In genomic region chr14:69483765-69484443, GRCh38 we compare ENCODE assay signal across 8 cellular contexts. TPM values are rescaled to one million over a fixed set of nuclear protein-coding genes. Genes with fewer than 3 reads are reported as not detected.
DNase-seq lines count a peak whose midpoint lies in the region; ATAC-seq and TF ChIP-seq lines count a peak whose summit lies in the region.

No MANE protein-coding gene starts in this region.

- BruUV-seq in IMR-90 (replicated peaks; lab: Mats Ljungman, UMichigan) = no TSS peak

- no peak overlapping the region for H3K14ac ChIP-seq in IMR-90 (replicated peaks; ENCODE audit: low read depth, low read length)

- no peaks in the 10 kb centered on the region for H3K79me1 ChIP-seq in IMR-90 (ENCODE audit: low read depth in 1 of 2, low read length in 2 of 2)

- dilution Hi-C loops in IMR-90 (cut with HindIII; ENCODE audit: low sequenced_read_pairs, unreplicated experiment) = no loop called here

- H3K27ac ChIP-seq in IMR-90 (ENCODE audit: insufficient read depth, low read length) (no peak overlapping the region), ascending aorta (no peak overlapping the region)

- ATAC-seq in IMR-90 (ENCODE audit: low read depth) (peak; percentile 43), HG02759 (IDR thresholded peaks at IDR 0.05; ENCODE audit: unreplicated experiment) (no peak), HG02973 (IDR thresholded peaks at IDR 0.05; ENCODE audit: unreplicated experiment) (no peak), HG03439 (IDR thresholded peaks at IDR 0.05; ENCODE audit: unreplicated experiment) (no peak)
- ATAC-seq in stimulated activated naive B cell treated with anti-CD40 and anti-IgM and Interleukin-4, amounts not matched to agents 10 μg/mL and 1 μg/mL and 100 μg/mL, for 72 hours (replicated peaks) = peak in 1 of 2 donors; percentile 5

- H3K4me3 Mint-ChIP-seq in stimulated activated naive B cell treated with anti-CD40 and anti-IgM and Interleukin-4, amounts not matched to agents 10 μg/mL and 1 μg/mL and 100 μg/mL, for 72 hours = peak overlapping the region; percentile 59 to 65

- H4K5ac ChIP-seq in IMR-90 (ENCODE audit: low read depth, low read length) = no peak overlapping the region

- DNase-seq in IMR-90 (peak; percentile 13), ascending aorta (ENCODE audit: low spot score in 2 of 2) (no peak), iris pigment epithelial cell (ENCODE audit: low read depth) (peak; percentile 28), HuH-7 (ENCODE audit: low spot score) (no peak)
- no peak for DNase-seq in stimulated activated naive B cell treated with anti-CD40 and anti-IgM and Interleukin-4, amounts not matched to agents 10 μg/mL and 1 μg/mL and 100 μg/mL, for 72 hours

- H3K9me1 ChIP-seq in IMR-90 (ENCODE audit: insufficient read depth, low read length) = no peaks in the 10 kb centered on the region

- POLR2A ChIA-PET in IMR-90 (lab: Charles Lee; ENCODE audit: unreplicated experiment) = no interaction called here

- H3K36me3 ChIP-seq in IMR-90 (ENCODE audit: control insufficient read depth, insufficient read depth, low read length) (no peaks in the 10 kb centered on the region), ascending aorta (no peaks in the 10 kb centered on the region)

- H3K4ac ChIP-seq in IMR-90 (ENCODE audit: low read depth, low read length) = no peak overlapping the region

- WGBS in IMR-90 (ENCODE audit: extremely low coverage in 2 of 2, insufficient read length in 1 of 2), 2 experiments = 6% methylated on average over 23 of the region's 54 CpGs; no CpG with 5 or more reads in 1 of the 2 experiments

- intact Hi-C loops in IMR-90 (cut with micrococcal nuclease) (no loop called here), ascending aorta (cut with DNase I) (no loop called here)

- H3K4me1 ChIP-seq in IMR-90 (ENCODE audit: control insufficient read depth, insufficient read depth, low read length) = peaks cover 3% of the 10 kb centered on the region; the same call in 1 of the 2 replicates
- peaks cover 5 to 14% of the 10 kb centered on the region in 2 donors for H3K4me1 ChIP-seq in ascending aorta

- H3K4me2 ChIP-seq in IMR-90 (ENCODE audit: low read depth, low read length) = peak overlapping the region; percentile 57; the same call in 1 of the 2 replicates

- no peak overlapping the region for H3K23ac ChIP-seq in IMR-90 (ENCODE audit: low read depth, low read length)

- TF ChIP-seq CTCF in IMR-90 (conservative IDR thresholded peaks at IDR 0.05; ENCODE audit: low read depth, low read length) = no peak
- no peak for TF ChIP-seq CTCF in ascending aorta (IDR thresholded peaks at IDR 0.05)

- no peak overlapping the region for H2BK20ac ChIP-seq in IMR-90 (ENCODE audit: low read depth, low read length)

- H4K91ac ChIP-seq in IMR-90 (ENCODE audit: insufficient read depth, low read depth, low read length) = no peak overlapping the region

- H3K27me3 ChIP-seq in IMR-90 (ENCODE audit: control insufficient read depth, insufficient read depth, low read length) = peaks cover 88% of the 10 kb centered on the region
- peaks cover 13% of the 10 kb centered on the region for H3K27me3 ChIP-seq in ascending aorta

- H3K27ac Mint-ChIP-seq in stimulated activated naive B cell treated with anti-CD40 and anti-IgM and Interleukin-4, amounts not matched to agents 10 μg/mL and 1 μg/mL and 100 μg/mL, for 72 hours = no peak overlapping the region

- H2AK9ac ChIP-seq in IMR-90 (replicated peaks; ENCODE audit: low read depth, low read length, poor library complexity) = peak overlapping the region; percentile 33

- no peak overlapping the region for H4K8ac ChIP-seq in IMR-90 (ENCODE audit: low read depth in 2 of 2, low read length in 2 of 2)

- no peak overlapping the region for H3K18ac ChIP-seq in IMR-90 (ENCODE audit: low read depth, low read length)

- in situ Hi-C loops in IMR-90 (cut with MboI; ENCODE audit: low sequenced_read_pairs) = no loop called here

- H3K9ac ChIP-seq in IMR-90 (ENCODE audit: low read depth, low read length) = no peak overlapping the region

- no peak for TF ChIP-seq RAD21 in IMR-90 (IDR thresholded peaks at IDR 0.05; ENCODE audit: low read length)

- CTCF ChIA-PET in IMR-90 (lab: Yijun Ruan, JAX) = no interaction called here

- H3K4me3 ChIP-seq in IMR-90 (ENCODE audit: insufficient read depth, low read depth, low read length) = no peak overlapping the region
- peak overlapping the region; percentile 42 to 51 for H3K4me3 ChIP-seq in ascending aorta

- peaks cover 0 to under 1% of the 10 kb centered on the region in 2 donors for H3K36me3 Mint-ChIP-seq in stimulated activated naive B cell treated with anti-CD40 and anti-IgM and Interleukin-4, amounts not matched to agents 10 μg/mL and 1 μg/mL and 100 μg/mL, for 72 hours

- no peak for TF ChIP-seq POLR2A in IMR-90 (IDR thresholded peaks at IDR 0.05; ENCODE audit: low read depth, low read length)

- H3K9me3 ChIP-seq in IMR-90 (ENCODE audit: control insufficient read depth, insufficient read depth, low read length) (peaks cover 2% of the 10 kb centered on the region; the same call in 1 of the 2 replicates), ascending aorta (no peaks in the 10 kb centered on the region)

- no peak overlapping the region for H2BK120ac ChIP-seq in IMR-90 (ENCODE audit: low read depth, low read length)

- no peak overlapping the region for H3K56ac ChIP-seq in IMR-90 (ENCODE audit: extremely low read depth, insufficient read depth, low read length)

- H3K9me3 Mint-ChIP-seq in stimulated activated naive B cell treated with anti-CD40 and anti-IgM and Interleukin-4, amounts not matched to agents 10 μg/mL and 1 μg/mL and 100 μg/mL, for 72 hours = no peaks in the 10 kb centered on the region

- H2BK15ac ChIP-seq in IMR-90 (ENCODE audit: low read depth, low read length) = no peak overlapping the region

- H3K27me3 Mint-ChIP-seq in stimulated activated naive B cell treated with anti-CD40 and anti-IgM and Interleukin-4, amounts not matched to agents 10 μg/mL and 1 μg/mL and 100 μg/mL, for 72 hours = peaks cover 57 to 66% of the 10 kb centered on the region in 2 donors

- H2AFZ ChIP-seq in IMR-90 (replicated peaks; ENCODE audit: low read length, poor library complexity) = peak overlapping the region; percentile 44

- H2BK5ac ChIP-seq in IMR-90 (ENCODE audit: low read depth, low read length, poor library complexity, severe bottlenecking) = no peak overlapping the region

- H4K20me1 ChIP-seq in IMR-90 (ENCODE audit: insufficient read depth, low read length) = no peaks in the 10 kb centered on the region

- no peak overlapping the region for H2AK5ac ChIP-seq in IMR-90 (ENCODE audit: low read depth, low read length)

- peaks cover 11 to 16% of the 10 kb centered on the region in 2 donors for H3K4me1 Mint-ChIP-seq in stimulated activated naive B cell treated with anti-CD40 and anti-IgM and Interleukin-4, amounts not matched to agents 10 μg/mL and 1 μg/mL and 100 μg/mL, for 72 hours

TF ChIP-seq in IMR-90, 13 proteins besides CTCF, POLR2A, EP300 and RAD21:
- TF ChIP-seq MAFK (IDR thresholded peaks at IDR 0.05; ENCODE audit: low read depth, low read length) (no peak), CEBPB (IDR thresholded peaks at IDR 0.05; ENCODE audit: low read depth, low read length) (no peak), MAZ (IDR thresholded peaks at IDR 0.05; ENCODE audit: borderline replicate concordance, low read depth, low read length) (no peak)

RNA-seq across cellular contexts. Expression of gene PLEKHD1, which starts 0.6 kb away (rescaled TPM):
- total RNA-seq in IMR-90 (2012; rRNA removed) = under 0.01 TPM in 1 of 2 replicates, not detected in the other
- not detected in 2 replicates for polyA plus RNA-seq in IMR-90 (2012; rRNA removed)
- not detected in 2 replicates for polyA plus RNA-seq in IMR-90 (2012; cell fraction: cytosol; rRNA removed)
- 0.05 TPM in 2 replicates for polyA plus RNA-seq in IMR-90 (2012; cell fraction: nucleus; rRNA removed; ENCODE audit: low replicate concordance)
- total RNA-seq in ascending aorta = not detected

Comparison
In these comparisons a context has a peak if more than half of its experiments do, and no peak if none do; other contexts are left out.
1. DNase-seq: peak in IMR-90 (single experiment) and iris pigment epithelial cell (single experiment); none in ascending aorta (0 of 2), stimulated activated naive B cell treated with anti-CD40 and anti-IgM and Interleukin-4, amounts not matched to agents 10 μg/mL and 1 μg/mL and 100 μg/mL, for 72 hours (single experiment) and HuH-7 (single experiment).